In genomic region chr11:23859087-23859486, GRCh38 we compare ENCODE assay signal across 19 cellular contexts.
DNase-seq lines count a peak whose midpoint lies in the region; ATAC-seq lines count a peak whose summit lies in the region.
"Had no signal": no experiment of that assay in that cellular context is flagged by ENCODE, and none has a peak within 500 bp of the region (broad histone marks: within the 10 kb centered on the region; RNA-seq: fewer than 3 reads in every experiment).

No MANE protein-coding gene starts in this region.

- DNase-seq in NCI-H526 treated with DMSO at 0.1 percent for 48 hours (lab: John Stamatoyannopoulos, UW), result peak; percentile 77
- DNase-seq in stimulated activated CD4-positive, alpha-beta T cell treated with anti-CD3 and anti-CD28 coated beads, Interleukin-4, amount 100 ng/mL, for 4 hours, result no peak
- DNase-seq in activated naive CD4-positive, alpha-beta T cell treated with anti-CD3 and anti-CD28 coated beads, Interleukin-2, amount 50 U/mL, for 16 hours, result no peak
- DNase-seq in NCI-H2227 (lab: John Stamatoyannopoulos, UW; ENCODE audit: unreplicated experiment), result no peak
- no peak for DNase-seq in A172 (ENCODE audit: low spot score)
- DNase-seq: ACHN; CD4-positive, alpha-beta T cell; DMS153; KBM-7; NCI-H1105; NCI-H1694; NCI-H2081; NCI-H2171 treated with DMSO at 0.1 percent for 48 hours; NCI-H446; NCI-H69 had no signal

- ATAC-seq in GM19397 (IDR thresholded peaks at IDR 0.05; ENCODE audit: unreplicated experiment), result peak; percentile 74
- ATAC-seq in HG03159 (IDR thresholded peaks at IDR 0.05; ENCODE audit: unreplicated experiment), result peak; percentile 65
- ATAC-seq: HCT116, SK-N-SH treated with all-trans-retinoic acid at 6 μM for 48 hours had no signal
